In the genomic region with DNA sequence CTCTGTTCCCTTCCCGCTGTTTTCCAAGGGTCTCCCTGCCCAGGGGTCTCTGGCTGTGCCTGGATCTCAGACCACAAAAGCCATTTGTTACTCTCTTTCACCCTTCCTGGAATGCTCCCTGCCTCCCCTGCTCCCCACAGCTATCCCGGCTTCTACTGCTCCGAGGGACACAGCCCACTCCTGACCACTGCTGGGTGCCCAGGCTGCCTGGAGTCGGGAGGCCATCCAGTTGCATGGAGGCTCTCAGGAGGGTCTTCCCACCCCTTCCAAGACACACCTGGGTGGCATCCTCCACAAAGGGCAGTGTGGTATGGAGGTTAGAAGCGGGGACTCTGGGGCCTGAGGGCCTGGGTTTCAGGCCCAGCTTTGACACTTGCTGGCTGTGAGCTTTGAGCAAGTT, we compare ENCODE assay signal across 26 cellular contexts.
"Had no signal": no experiment of that assay in that cellular context is flagged by ENCODE, and none has a peak within 500 bp of the region (broad histone marks: within the 10 kb centered on the region; RNA-seq: fewer than 3 reads in every experiment).

No MANE protein-coding gene starts in this region.

- H3K4me3 ChIP-seq: stomach, suprapubic skin, testis, thoracic aorta, thyroid gland, tibial artery, tibial nerve, transverse colon, upper lobe of left lung, upper lobe of right lung, uterus, vagina had no signal

- FAIRE-seq: urothelium cell line had no signal

- H3K27ac ChIP-seq: stomach, suprapubic skin, testis, thoracic aorta, thyroid gland, tibial artery, tibial nerve, transverse colon, upper lobe of left lung, upper lobe of right lung, uterus, vagina had no signal

- H3K4me1 ChIP-seq: stomach, suprapubic skin, testis, thyroid gland, tibial artery, tibial nerve, transverse colon, upper lobe of left lung, upper lobe of right lung, uterus, vagina had no signal

- DNase-seq: stimulated activated CD4-positive, alpha-beta T cell treated with anti-CD3 and anti-CD28 coated beads, Interleukin-2, amount 100 ng/mL, for 48 hours; stimulated activated CD4-positive, alpha-beta T cell treated with anti-CD3 and anti-CD28 coated beads, Interleukin-4, amount 100 ng/mL, for 1 hour; stimulated activated CD4-positive, alpha-beta T cell treated with anti-CD3 and anti-CD28 coated beads, Interleukin-4, amount 100 ng/mL, for 24 hours; stimulated activated CD8-positive, alpha-beta memory T cell treated with anti-CD3 and anti-CD28 coated beads, Interleukin-4, amount 100 ng/mL, for 48 hours; stimulated activated naive B cell treated with anti-CD40 and anti-IgM and Interleukin-4, amounts not matched to agents 10 μg/mL and 1 μg/mL and 100 μg/mL, for 72 hours; stimulated activated naive CD4-positive, alpha-beta T cell; stimulated activated naive CD4-positive, alpha-beta T cell treated with Interleukin-2 at 50 U/mL for 16 hours; stimulated activated naive CD8-positive, alpha-beta T cell treated with anti-CD3 and anti-CD28 coated beads, Interleukin-15, amount 100 ng/mL, for 72 hours; stimulated activated naive CD8-positive, alpha-beta T cell treated with anti-CD3 and anti-CD28 coated beads, Interleukin-15, Interleukin-2, amounts not matched to agents 100 U/mL and 50 U/mL, for 24 hours; stomach; substantia nigra; testis; thyroid gland; tibial artery; transverse colon; trophoblast cell; upper lobe of left lung; upper lobe of right lung; uterus had no signal

- H3K36me3 ChIP-seq: stomach, suprapubic skin, thoracic aorta, thyroid gland, tibial artery, tibial nerve, transverse colon, upper lobe of left lung, upper lobe of right lung, uterus, vagina had no signal

- ATAC-seq: stimulated activated effector memory CD8-positive, alpha-beta T cell treated with anti-CD3 and anti-CD28 coated beads, Interleukin-12 subunit alpha, Interleukin-12 subunit beta, amount 100 ng/mL, for 72 hours; stimulated activated memory B cell treated with anti-CD40 and anti-IgM and Interleukin-4, amounts not matched to agents 10 μg/mL and 1 μg/mL and 100 μg/mL, for 72 hours; stimulated activated naive B cell treated with anti-CD40 and anti-IgM and Interleukin-4, amounts not matched to agents 10 μg/mL and 1 μg/mL and 100 μg/mL, for 72 hours; stimulated activated naive CD8-positive, alpha-beta T cell treated with anti-CD3 and anti-CD28 coated beads, Interleukin-15, amount 100 ng/mL, for 72 hours; stimulated activated naive CD8-positive, alpha-beta T cell treated with anti-CD3 and anti-CD28 coated beads, Interleukin-15, Interleukin-2, amounts not matched to agents 100 U/mL and 50 U/mL, for 24 hours; upper lobe of right lung had no signal

- H3K9me3 ChIP-seq: stomach, suprapubic skin, testis, thoracic aorta, thyroid gland, tibial artery, tibial nerve, transverse colon, upper lobe of left lung, upper lobe of right lung, uterus, vagina had no signal

- H3K27me3 ChIP-seq: testis, thyroid gland, upper lobe of left lung, uterus, vagina had no signal
